In genomic region chr16:82176204-82176603, GRCh38 we compare ENCODE assay signal across 31 cellular contexts.
"Had no signal": no experiment of that assay in that cellular context is flagged by ENCODE, and none has a peak within 500 bp of the region (broad histone marks: within the 10 kb centered on the region; RNA-seq: fewer than 3 reads in every experiment).

No MANE protein-coding gene starts in this region.

- H3K36me3 ChIP-seq: MG63 had no signal

- H3K9me3 ChIP-seq: MG63 had no signal

- DNase-seq: Karpas-422, Kasumi-1, MG63, MM.1S, MV-4-11, NCI-H1048, NCI-H1092, NCI-H1092 treated with DMSO at 0.1 percent for 48 hours, NCI-H1105, NCI-H1105 treated with DMSO at 0.1 percent for 48 hours, NCI-H1417 treated with DMSO at 0.1 percent for 48 hours, NCI-H1436 treated with DMSO at 0.1 percent for 48 hours, NCI-H1694, NCI-H1694 treated with DMSO at 0.1 percent for 48 hours, NCI-H187, NCI-H187 treated with DMSO at 0.1 percent for 48 hours, NCI-H1930, NCI-H2029, NCI-H2029 treated with DMSO at 0.1 percent for 48 hours, NCI-H2081, NCI-H2081 treated with DMSO at 0.1 percent for 48 hours, NCI-H2107, NCI-H2171, NCI-H2171 treated with DMSO at 0.1 percent for 48 hours, NCI-H2227 treated with DMSO at 0.1 percent for 48 hours, NCI-H226, NCI-H345, NCI-H446, NCI-H446 treated with DMSO at 0.1 percent for 48 hours, NCI-H510A, NCI-H524 had no signal

- H3K4me3 ChIP-seq: MG63 had no signal
